ENCODE assay signal across 8 cellular contexts in the genomic region with DNA sequence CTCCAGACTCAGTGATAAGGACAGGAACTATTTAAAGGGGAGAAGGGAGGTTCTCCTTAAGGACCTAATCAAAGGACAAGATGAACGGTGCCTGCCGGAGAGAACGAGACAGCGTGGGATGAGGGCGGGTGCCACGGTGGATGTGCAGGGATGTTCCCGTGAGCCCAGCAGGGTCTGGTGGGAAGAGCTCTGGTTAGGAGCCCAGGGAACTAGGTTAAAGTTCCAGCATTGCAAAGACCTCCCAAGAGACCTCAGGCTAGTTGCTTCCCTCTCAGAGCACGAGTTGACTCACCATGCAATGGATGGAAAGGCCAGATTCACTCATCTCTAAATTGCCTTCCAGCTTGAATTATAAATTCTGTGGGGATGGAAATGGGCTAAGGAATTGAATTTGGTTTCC. TPM values are rescaled to one million over a fixed set of nuclear protein-coding genes. Genes with fewer than 3 reads are reported as not detected.
DNase-seq lines count a peak whose midpoint lies in the region; ATAC-seq and TF ChIP-seq lines count a peak whose summit lies in the region.

No MANE protein-coding gene starts in this region.

- POLR2A ChIA-PET in activated CD4-positive, alpha-beta T cell treated with anti-CD3 and anti-CD28 coated beads for 36 hours (lab: Charles Lee), result interaction anchor here (0.6 kb wide), 3 partner anchors 43 to 174 kb away, joined by 3 to 5 read pairs (median 3); no protein-coding TSS in a partner anchor
- POLR2A ChIA-PET in HEK293T (lab: Yijun Ruan, JAX), result no interaction called here

- 81% methylated on average over 8 of the region's 8 CpGs; no CpG with 5 or more reads in 1 of the 2 donors for WGBS in transverse colon (ENCODE audit: low coverage in 1 of 2), 2 donors

- TF ChIP-seq EP300 in transverse colon (IDR thresholded peaks at IDR 0.05; ENCODE audit: low read depth), result no peak

- peak; percentile 32 for DNase-seq in activated CD4-positive, alpha-beta T cell treated with anti-CD3 and anti-CD28 coated beads for 36 hours
- DNase-seq in activated CD4-positive, alpha-beta T cell treated with anti-CD3 and anti-CD28 coated beads for 1 hour, result no peak
- DNase-seq in chondrocyte (ENCODE audit: low spot score) (peak; percentile 82), mucosa of descending colon (peak; percentile 14 to 58 (median 27)), transverse colon (peak; percentile 21), NCI-H146 treated with DMSO at 0.1 percent for 48 hours (lab: John Stamatoyannopoulos, UW; ENCODE audit: unreplicated experiment) (no peak), HEK293T (ENCODE audit: extremely low spot score) (no peak)

- no peaks in the 10 kb centered on the region for H3K27me3 ChIP-seq in transverse colon

- H3K4me1 ChIP-seq in mucosa of descending colon (ENCODE audit: low read depth) (peaks cover 13% of the 10 kb centered on the region), transverse colon (peaks cover 32 to 65% (median 41%) of the 10 kb centered on the region in 4 donors)

- H3K9me3 ChIP-seq in mucosa of descending colon (no peaks in the 10 kb centered on the region), transverse colon (no peaks in the 10 kb centered on the region)

- intact Hi-C loops in activated CD4-positive, alpha-beta T cell treated with anti-CD3 and anti-CD28 coated beads for 36 hours (cut with DNase I, micrococcal nuclease), result no loop called here
- intact Hi-C loops in mucosa of descending colon (cut with DNase I, micrococcal nuclease) (no loop called here), transverse colon (cut with DNase I; ENCODE audit: low total_unique reads) (no loop called here)

- TF ChIP-seq POLR2A in transverse colon (IDR thresholded peaks at IDR 0.05), result no peak

- peak overlapping the region; percentile 10 for H3K27ac Mint-ChIP-seq in activated CD4-positive, alpha-beta T cell treated with anti-CD3 and anti-CD28 coated beads for 36 hours
- H3K27ac Mint-ChIP-seq in chondrocyte (ENCODE audit: unreplicated experiment), result peak overlapping the region; percentile 99

- no peaks in the 10 kb centered on the region for H3K36me3 ChIP-seq in mucosa of descending colon (ENCODE audit: low read depth)
- no peaks in the 10 kb centered on the region for H3K36me3 ChIP-seq in transverse colon

- H3K27ac ChIP-seq in transverse colon, result peak overlapping the region; percentile 79 to 87 (median 84)

- H3K4me3 Mint-ChIP-seq in activated CD4-positive, alpha-beta T cell treated with anti-CD3 and anti-CD28 coated beads for 36 hours, result no peak overlapping the region
- H3K4me3 Mint-ChIP-seq in chondrocyte (ENCODE audit: unreplicated experiment), result peak overlapping the region; percentile 22

- peaks cover 45% of the 10 kb centered on the region for H3K36me3 Mint-ChIP-seq in activated CD4-positive, alpha-beta T cell treated with anti-CD3 and anti-CD28 coated beads for 36 hours (ENCODE audit: low read depth)
- no peaks in the 10 kb centered on the region for H3K36me3 Mint-ChIP-seq in chondrocyte (ENCODE audit: low read depth)

- peaks cover 98% of the 10 kb centered on the region for H3K4me1 Mint-ChIP-seq in activated CD4-positive, alpha-beta T cell treated with anti-CD3 and anti-CD28 coated beads for 36 hours
- H3K4me1 Mint-ChIP-seq in chondrocyte (ENCODE audit: low read depth), result peaks cover 76% of the 10 kb centered on the region

- no peaks in the 10 kb centered on the region for H3K9me3 Mint-ChIP-seq in activated CD4-positive, alpha-beta T cell treated with anti-CD3 and anti-CD28 coated beads for 36 hours (ENCODE audit: low read depth)
- no peaks in the 10 kb centered on the region for H3K9me3 Mint-ChIP-seq in chondrocyte (ENCODE audit: low read depth)

- no peak for TF ChIP-seq CTCF in chondrocyte (IDR thresholded peaks at IDR 0.05)
- TF ChIP-seq CTCF in mucosa of descending colon (IDR thresholded peaks at IDR 0.05), result no peak
- TF ChIP-seq CTCF in transverse colon (IDR thresholded peaks at IDR 0.05), result no peak

- in situ Hi-C loops in transverse colon (cut with MboI; ENCODE audit: low pct_ligation_motif_present in 1 of 4, low pct_unique_long_range_greater_than_20kb in 1 of 4, low sequenced_read_pairs in 3 of 4), result no loop called here

- CTCF ChIA-PET in activated CD4-positive, alpha-beta T cell treated with anti-CD3 and anti-CD28 coated beads for 36 hours (lab: Charles Lee), result interaction anchor here (0.7 to 18.2 kb wide), 4 partner anchors 9 to 130 kb away, joined by 3 to 403 read pairs (median 38); no protein-coding TSS in a partner anchor
- CTCF ChIA-PET in HEK293T (lab: Yijun Ruan, JAX), result no interaction called here

- H3K4me3 ChIP-seq in mucosa of descending colon (no peak overlapping the region), transverse colon (no peak overlapping the region)

- no peaks in the 10 kb centered on the region for H3K27me3 Mint-ChIP-seq in activated CD4-positive, alpha-beta T cell treated with anti-CD3 and anti-CD28 coated beads for 36 hours
- H3K27me3 Mint-ChIP-seq in chondrocyte (ENCODE audit: low read depth), result no peaks in the 10 kb centered on the region

- no peak for ATAC-seq in activated CD4-positive, alpha-beta T cell treated with anti-CD3 and anti-CD28 coated beads for 36 hours
- peak; percentile 3 for ATAC-seq in mucosa of descending colon
- no peak for ATAC-seq in GM19455 (IDR thresholded peaks at IDR 0.05; ENCODE audit: unreplicated experiment)

TF ChIP-seq in HEK293T, 16 proteins besides CTCF, POLR2A, EP300 and RAD21:
- TF ChIP-seq FOXK2 (IDR thresholded peaks at IDR 0.05) (no peak), CTBP1 (IDR thresholded peaks at IDR 0.05; ENCODE audit: borderline replicate concordance) (no peak), LEF1 (IDR thresholded peaks at IDR 0.05; ENCODE audit: borderline replicate concordance) (no peak), FOXA1 (IDR thresholded peaks at IDR 0.05) (no peak), NFRKB (IDR thresholded peaks at IDR 0.05) (no peak), L3MBTL2 (conservative IDR thresholded peaks at IDR 0.05) (no peak), ELF4 (IDR thresholded peaks at IDR 0.05) (no peak), HDGF (IDR thresholded peaks at IDR 0.05; ENCODE audit: borderline replicate concordance) (no peak)

RNA-seq across cellular contexts. Expression of a gene that starts 14.7 kb away (rescaled TPM):
- total RNA-seq in activated CD4-positive, alpha-beta T cell treated with anti-CD3 and anti-CD28 coated beads for 36 hours, result 100 to 1,000 TPM; 325 to 389 TPM
- not detected in 3 replicates for total RNA-seq in chondrocyte
- 1 to 10 TPM in 1 of 3 donors, under 1 TPM in 2; 0.44 to 3.2 (median 0.87) TPM for total RNA-seq in mucosa of descending colon
- total RNA-seq in transverse colon, result 1 to 10 TPM in 2 of 4 donors, under 1 TPM in 1, not detected in 1; 0.14 to 5.4 (median 4.9) TPM

RNA-seq across cellular contexts. Expression of a gene that starts 49.2 kb away (rescaled TPM):
- total RNA-seq in activated CD4-positive, alpha-beta T cell treated with anti-CD3 and anti-CD28 coated beads for 36 hours, result 10 to 100 TPM; 10.8 to 12.8 TPM
- 0.39 TPM in 1 of 3 replicates, not detected in the others for total RNA-seq in chondrocyte
- total RNA-seq in mucosa of descending colon, result 10 to 100 TPM in 1 of 3 donors, 1 to 10 TPM in 2; 3.0 to 13.1 (median 3.3) TPM
- total RNA-seq in transverse colon, result 1 to 10 TPM in 3 of 4 donors, not detected in 1; 1.2 to 4.2 (median 2.5) TPM

Comparison
In these comparisons a context has a peak if more than half of its experiments do, and no peak if none do; other contexts are left out.
1. DNase-seq: peak in activated CD4-positive, alpha-beta T cell treated with anti-CD3 and anti-CD28 coated beads for 36 hours (single experiment), chondrocyte (single experiment), mucosa of descending colon (3 of 3) and transverse colon (single experiment); none in activated CD4-positive, alpha-beta T cell treated with anti-CD3 and anti-CD28 coated beads for 1 hour (single experiment), NCI-H146 treated with DMSO at 0.1 percent for 48 hours (single experiment) and HEK293T (single experiment).
2. RNA of a gene that starts 14.7 kb away (total RNA-seq): 325 to 389 TPM in activated CD4-positive, alpha-beta T cell treated with anti-CD3 and anti-CD28 coated beads for 36 hours; 0.14 to 5.4 TPM in transverse colon, 0.44 to 3.2 TPM in mucosa of descending colon and not detected in chondrocyte; every median in the first group is over 10 times any median in the second.